ENCODE assay signal across 16 cellular contexts in the genomic region with DNA sequence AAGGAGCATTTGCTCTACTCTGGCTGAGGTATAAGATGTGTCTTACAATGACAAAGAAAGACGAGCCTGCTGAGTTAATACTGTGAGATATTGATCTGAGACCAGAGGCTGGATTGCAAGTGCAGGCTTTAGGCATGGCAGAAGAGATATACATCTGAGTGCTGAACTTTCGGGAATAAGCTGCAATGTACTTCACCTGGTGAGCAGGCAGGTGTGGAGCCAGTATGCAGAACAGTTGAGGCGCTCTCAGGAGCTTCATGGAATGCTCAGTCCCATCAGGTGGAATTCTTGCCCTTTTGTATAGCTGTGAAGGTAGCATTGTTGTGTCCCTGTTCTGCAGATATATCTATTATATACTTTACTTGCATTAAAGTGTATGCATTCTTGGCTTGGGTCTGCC.
DNase-seq lines count a peak whose midpoint lies in the region; ATAC-seq and TF ChIP-seq lines count a peak whose summit lies in the region.
"Had no signal": no experiment of that assay in that cellular context is flagged by ENCODE, and none has a peak within 500 bp of the region (broad histone marks: within the 10 kb centered on the region; RNA-seq: fewer than 3 reads in every experiment).

No MANE protein-coding gene starts in this region.

- H2AFZ ChIP-seq in trophoblast cell (ENCODE audit: insufficient read depth, low read length, poor library complexity): no peak overlapping the region
- H2AFZ ChIP-seq: GM23248 had no signal

- TF ChIP-seq POLR2A in Peyer's patch (IDR thresholded peaks at IDR 0.05): no peak

- no peak overlapping the region for H3K9ac ChIP-seq in trophoblast cell (ENCODE audit: low read length)
- H3K9ac ChIP-seq: GM23248 had no signal

- WGBS in trophoblast cell (ENCODE audit: extremely low coverage, insufficient coverage, insufficient read length): no CpG with 5 or more reads among the region's 3 CpGs

- TF ChIP-seq CTCF in WTC11 (IDR thresholded peaks at IDR 0.05): no peak
- no peak for TF ChIP-seq CTCF in GM13977 (IDR thresholded peaks at IDR 0.05; ENCODE audit: extremely low read depth, insufficient read depth, missing control alignments)
- no peak for TF ChIP-seq CTCF in Peyer's patch (IDR thresholded peaks at IDR 0.05)

- no peak overlapping the region for H4K12ac ChIP-seq in trophoblast cell (ENCODE audit: low read depth, low read length)

- peaks cover 0 to 2% of the 10 kb centered on the region in 2 experiments for H3K4me1 ChIP-seq in trophoblast cell (ENCODE audit: control insufficient read depth in 1 of 2, insufficient read depth in 2 of 2, low read length in 2 of 2)
- no peaks in the 10 kb centered on the region for H3K4me1 ChIP-seq in Peyer's patch
- H3K4me1 ChIP-seq: A549, Caco-2, HAP-1 had no signal

- in situ Hi-C loops in GM13977 (cut with MboI; ENCODE audit: low pct_unique_long_range_greater_than_20kb, low sequenced_read_pairs, unreplicated experiment): no loop called here

- no peaks in the 10 kb centered on the region for H3K9me3 Mint-ChIP-seq in WTC11

- H3K4me1 Mint-ChIP-seq in WTC11: peaks cover 14% of the 10 kb centered on the region
- H3K4me1 Mint-ChIP-seq: CD14-positive monocyte; CD8-positive, alpha-beta memory T cell had no signal

- H2AK5ac ChIP-seq in trophoblast cell (ENCODE audit: low read length): no peak overlapping the region

- H3K4ac ChIP-seq in trophoblast cell (ENCODE audit: low read depth, low read length): no peak overlapping the region

- no peak overlapping the region for H3K4me2 ChIP-seq in trophoblast cell (ENCODE audit: low read length)
- H3K4me2 ChIP-seq: A549 had no signal

- H3K27ac Mint-ChIP-seq in WTC11: no peak overlapping the region
- H3K27ac Mint-ChIP-seq: CD14-positive monocyte; CD8-positive, alpha-beta memory T cell had no signal

- CTCF ChIA-PET in WTC11 (lab: Charles Lee): no interaction called here

- DNase-seq in WTC11 (ENCODE audit: low spot score): no peak
- DNase-seq in trophoblast cell: peak; percentile 53 to 56
- no peak for DNase-seq in GM13977 (ENCODE audit: low spot score)
- DNase-seq in Peyer's patch: no peak
- DNase-seq: Caco-2; CD8-positive, alpha-beta memory T cell; GF-D8; GM23248 had no signal

- H3K79me1 ChIP-seq in trophoblast cell (ENCODE audit: low read length): no peaks in the 10 kb centered on the region

- no peak overlapping the region for H3K4me3 Mint-ChIP-seq in WTC11
- H3K4me3 Mint-ChIP-seq: CD14-positive monocyte; CD8-positive, alpha-beta memory T cell had no signal

- H3K36me3 ChIP-seq in trophoblast cell (ENCODE audit: control insufficient read depth in 1 of 2, insufficient read depth in 2 of 2, low read length in 2 of 2): no peaks in the 10 kb centered on the region
- H3K36me3 ChIP-seq in Peyer's patch: no peaks in the 10 kb centered on the region
- H3K36me3 ChIP-seq: HAP-1 had no signal

- no peak overlapping the region for H3K18ac ChIP-seq in trophoblast cell (ENCODE audit: low read length)

- POLR2A ChIA-PET in WTC11 (lab: Charles Lee): no interaction called here

- H2BK12ac ChIP-seq in trophoblast cell (ENCODE audit: low read length): no peak overlapping the region

- H3K27ac ChIP-seq in trophoblast cell (ENCODE audit: low read depth, low read length) (no peak overlapping the region), Peyer's patch (no peak overlapping the region)
- H3K27ac ChIP-seq: A549, GM23248, HL-60 had no signal

- no peak overlapping the region for H4K8ac ChIP-seq in trophoblast cell (ENCODE audit: low read depth, low read length)

- H4K91ac ChIP-seq in trophoblast cell (ENCODE audit: low read depth, low read length): no peak overlapping the region

- ATAC-seq in GM19025 (IDR thresholded peaks at IDR 0.05; ENCODE audit: low read depth, unreplicated experiment): peak; percentile 9
- ATAC-seq in GM21528 (IDR thresholded peaks at IDR 0.05; ENCODE audit: low FRiP score, unreplicated experiment): peak; percentile 11
- ATAC-seq in WTC11: peak; percentile 70
- ATAC-seq in GM21447 (IDR thresholded peaks at IDR 0.05; ENCODE audit: unreplicated experiment): no peak
- ATAC-seq in HG02885 (IDR thresholded peaks at IDR 0.05; ENCODE audit: poor library complexity, unreplicated experiment): no peak
- ATAC-seq: A549 had no signal

- no peak overlapping the region for H3K14ac ChIP-seq in trophoblast cell (ENCODE audit: low read length)

- H2BK5ac ChIP-seq in trophoblast cell (ENCODE audit: low read depth, low read length, poor library complexity): no peak overlapping the region

- no peaks in the 10 kb centered on the region for H3K27me3 Mint-ChIP-seq in WTC11 (ENCODE audit: low read depth)
- H3K27me3 Mint-ChIP-seq: CD8-positive, alpha-beta memory T cell had no signal

- H3K27me3 ChIP-seq in trophoblast cell (ENCODE audit: insufficient read depth, low read length) (no peaks in the 10 kb centered on the region), Peyer's patch (no peaks in the 10 kb centered on the region)

- no peak overlapping the region for H3K23ac ChIP-seq in trophoblast cell (ENCODE audit: low read length)

- no peaks in the 10 kb centered on the region for H3K79me2 ChIP-seq in trophoblast cell (ENCODE audit: control insufficient read depth, insufficient read depth, low read length, poor library complexity)

- H3K9me3 ChIP-seq in trophoblast cell (ENCODE audit: insufficient read depth, low read depth, low read length): no peaks in the 10 kb centered on the region
- H3K9me3 ChIP-seq in Peyer's patch: no peaks in the 10 kb centered on the region
- H3K9me3 ChIP-seq: A549, Caco-2, HAP-1 had no signal

- H3K4me3 ChIP-seq in trophoblast cell (ENCODE audit: low read depth, low read length) (no peak overlapping the region), Peyer's patch (no peak overlapping the region)
- H3K4me3 ChIP-seq: A549, GM23248, HAP-1 had no signal

- H2BK120ac ChIP-seq in trophoblast cell (ENCODE audit: insufficient read depth, low read length, poor library complexity): no peak overlapping the region

- no peaks in the 10 kb centered on the region for H3K36me3 Mint-ChIP-seq in WTC11
- H3K36me3 Mint-ChIP-seq: CD14-positive monocyte; CD8-positive, alpha-beta memory T cell had no signal

TF ChIP-seq in WTC11, 78 proteins besides CTCF, POLR2A, EP300 and RAD21 (continues in another document):
- TF ChIP-seq ZNF263 (CRISPR knock-in tag; IDR thresholded peaks at IDR 0.05; ENCODE audit: low read depth) (no peak), NR3C1 (CRISPR knock-in tag; conservative IDR thresholded peaks at IDR 0.05; ENCODE audit: low read depth) (no peak), TEAD1 (CRISPR knock-in tag; IDR thresholded peaks at IDR 0.05) (no peak), NFE2L1 (CRISPR knock-in tag; IDR thresholded peaks at IDR 0.05) (no peak), FOXJ3 (CRISPR knock-in tag; IDR thresholded peaks at IDR 0.05; ENCODE audit: borderline replicate concordance) (no peak), RORB (CRISPR knock-in tag; IDR thresholded peaks at IDR 0.05) (no peak), ZNF219 (CRISPR knock-in tag; IDR thresholded peaks at IDR 0.05; ENCODE audit: borderline replicate concordance) (no peak)
- TF ChIP-seq, protein P1, sequence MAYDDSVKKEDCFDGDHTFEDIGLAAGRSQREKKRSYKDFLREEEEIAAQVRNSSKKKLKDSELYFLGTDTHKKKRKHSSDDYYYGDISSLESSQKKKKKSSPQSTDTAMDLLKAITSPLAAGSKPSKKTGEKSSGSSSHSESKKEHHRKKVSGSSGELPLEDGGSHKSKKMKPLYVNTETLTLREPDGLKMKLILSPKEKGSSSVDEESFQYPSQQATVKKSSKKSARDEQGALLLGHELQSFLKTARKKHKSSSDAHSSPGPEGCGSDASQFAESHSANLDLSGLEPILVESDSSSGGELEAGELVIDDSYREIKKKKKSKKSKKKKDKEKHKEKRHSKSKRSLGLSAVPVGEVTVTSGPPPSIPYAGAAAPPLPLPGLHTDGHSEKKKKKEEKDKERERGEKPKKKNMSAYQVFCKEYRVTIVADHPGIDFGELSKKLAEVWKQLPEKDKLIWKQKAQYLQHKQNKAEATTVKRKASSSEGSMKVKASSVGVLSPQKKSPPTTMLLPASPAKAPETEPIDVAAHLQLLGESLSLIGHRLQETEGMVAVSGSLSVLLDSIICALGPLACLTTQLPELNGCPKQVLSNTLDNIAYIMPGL (CRISPR knock-in tag; IDR thresholded peaks at IDR 0.05): no peak
- TF ChIP-seq, protein P2, sequence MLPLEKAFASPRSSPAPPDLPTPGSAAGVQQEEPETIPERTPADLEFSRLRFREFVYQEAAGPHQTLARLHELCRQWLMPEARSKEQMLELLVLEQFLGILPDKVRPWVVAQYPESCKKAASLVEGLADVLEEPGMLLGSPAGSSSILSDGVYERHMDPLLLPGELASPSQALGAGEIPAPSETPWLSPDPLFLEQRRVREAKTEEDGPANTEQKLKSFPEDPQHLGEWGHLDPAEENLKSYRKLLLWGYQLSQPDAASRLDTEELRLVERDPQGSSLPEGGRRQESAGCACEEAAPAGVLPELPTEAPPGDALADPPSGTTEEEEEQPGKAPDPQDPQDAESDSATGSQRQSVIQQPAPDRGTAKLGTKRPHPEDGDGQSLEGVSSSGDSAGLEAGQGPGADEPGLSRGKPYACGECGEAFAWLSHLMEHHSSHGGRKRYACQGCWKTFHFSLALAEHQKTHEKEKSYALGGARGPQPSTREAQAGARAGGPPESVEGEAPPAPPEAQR (CRISPR knock-in tag; IDR thresholded peaks at IDR 0.05): no peak
- TF ChIP-seq, protein P3, sequence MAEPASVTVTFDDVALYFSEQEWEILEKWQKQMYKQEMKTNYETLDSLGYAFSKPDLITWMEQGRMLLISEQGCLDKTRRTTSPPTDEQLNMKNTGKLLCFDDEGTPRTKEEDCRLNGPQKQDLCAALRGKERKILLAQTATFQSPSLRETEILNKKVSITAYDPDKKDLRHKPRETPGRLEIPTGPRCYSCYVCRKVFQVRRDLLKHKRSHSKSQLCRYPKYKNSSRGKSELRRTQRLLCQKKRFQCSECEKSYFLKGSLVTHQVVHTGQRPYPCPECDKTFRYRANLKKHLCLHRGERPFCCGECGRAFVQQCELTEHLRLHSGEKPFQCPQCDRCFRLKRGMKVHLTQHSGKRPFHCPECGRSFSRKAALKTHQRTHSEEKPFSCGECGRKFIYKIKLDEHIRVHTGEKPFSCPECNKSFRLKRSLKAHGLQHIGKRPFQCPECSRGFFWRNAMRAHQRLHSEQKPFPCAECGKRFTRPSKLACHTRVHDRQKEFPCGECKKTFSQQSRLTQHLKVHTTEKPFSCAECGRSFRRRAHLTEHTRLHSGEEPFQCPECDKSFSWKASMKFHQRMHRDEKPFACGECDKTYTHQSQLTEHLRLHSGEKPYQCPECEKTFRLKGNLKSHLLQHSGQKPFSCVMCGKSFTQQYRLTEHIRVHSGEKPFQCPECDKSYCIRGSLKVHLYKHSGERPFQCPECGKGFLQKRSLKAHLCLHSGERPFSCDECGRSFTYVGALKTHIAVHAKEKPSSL (CRISPR knock-in tag; conservative IDR thresholded peaks at IDR 0.05): no peak

Comparison
In these comparisons a context has a peak if more than half of its experiments do, and no peak if none do; other contexts are left out.
1. ATAC-seq: peak in GM19025 (single experiment), GM21528 (single experiment) and WTC11 (single experiment); none in GM21447 (single experiment) and HG02885 (single experiment).
2. DNase-seq: peak in trophoblast cell (2 of 2); none in WTC11 (single experiment), GM13977 (single experiment) and Peyer's patch (0 of 3).